ENCODE assay signal across 8 cellular contexts in the genomic region with DNA sequence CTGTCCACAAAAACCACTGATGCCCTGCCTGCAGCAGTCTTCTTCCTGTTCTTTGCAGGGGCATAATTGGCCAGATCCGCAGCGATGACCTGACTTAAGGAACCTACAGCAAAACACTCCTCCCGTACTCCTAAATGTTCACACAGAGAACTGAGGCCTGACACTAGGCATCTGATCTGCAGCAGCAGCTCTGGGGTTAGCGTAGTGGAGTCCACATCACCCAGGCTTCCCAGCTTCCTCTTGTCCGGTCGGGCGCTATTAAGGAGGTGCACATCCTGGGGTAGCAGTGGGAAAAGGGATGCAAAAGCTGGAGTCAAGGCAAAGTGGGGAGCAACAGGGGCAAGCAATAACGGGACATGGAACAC. TPM values are rescaled to one million over a fixed set of nuclear protein-coding genes. Genes with fewer than 3 reads are reported as not detected.
DNase-seq lines count a peak whose midpoint lies in the region; ATAC-seq and TF ChIP-seq lines count a peak whose summit lies in the region.

No MANE protein-coding gene starts in this region.

- no peak for TF ChIP-seq CTCF in epithelial cell of esophagus (IDR thresholded peaks at IDR 0.05; ENCODE audit: insufficient read depth, low read depth, low read length, missing control alignments)
- no peak for TF ChIP-seq CTCF in natural killer cell (IDR thresholded peaks at IDR 0.05)

- peaks cover 38 to 48% of the 10 kb centered on the region in 2 donors for H3K4me1 Mint-ChIP-seq in natural killer cell

- H2AFZ ChIP-seq in ACC112 (ENCODE audit: low read length, unreplicated experiment) = peak overlapping the region; percentile 99

- peak overlapping the region; percentile 97 for H3K4me3 Mint-ChIP-seq in natural killer cell

- intact Hi-C loops in natural killer cell (cut with micrococcal nuclease) = no loop called here

- no peaks in the 10 kb centered on the region for H3K9me3 Mint-ChIP-seq in natural killer cell

- peak; percentile 27 for DNase-seq in SKM-1 treated with dmso at 0.1 percent for 144 hours (lab: John Stamatoyannopoulos, UW; ENCODE audit: unreplicated experiment)
- peak; percentile 35 for DNase-seq in epithelial cell of esophagus (ENCODE audit: low read depth)
- no peak for DNase-seq in natural killer cell
- DNase-seq in NCI-H128 (lab: John Stamatoyannopoulos, UW; ENCODE audit: unreplicated experiment) = no peak
- no peak for DNase-seq in activated CD8-positive, alpha-beta memory T cell treated with anti-CD3 and anti-CD28 coated beads, Interleukin-2, amount 50 U/mL, for 4 hours

- no peak for TF ChIP-seq POLR2A in GM18505 (IDR thresholded peaks at IDR 0.05; ENCODE audit: borderline replicate concordance, extremely low read depth, insufficient read depth, insufficient read length)

- no peaks in the 10 kb centered on the region for H3K36me3 Mint-ChIP-seq in natural killer cell

- H3K27ac Mint-ChIP-seq in natural killer cell = peak overlapping the region; percentile 86 to 96

- no peaks in the 10 kb centered on the region for H3K36me3 ChIP-seq in ACC112 (ENCODE audit: insufficient read depth, low read length)

- no peaks in the 10 kb centered on the region for H3K27me3 ChIP-seq in ACC112 (ENCODE audit: insufficient read depth, low read length)

- ATAC-seq in GM18505 (IDR thresholded peaks at IDR 0.05; ENCODE audit: unreplicated experiment) (peak; percentile 2), HG03378 (IDR thresholded peaks at IDR 0.05; ENCODE audit: unreplicated experiment) (peak; percentile 10), natural killer cell (no peak)

- H3K4me3 ChIP-seq in ACC112 (ENCODE audit: low read depth, low read length) (peak overlapping the region; percentile 93), epithelial cell of esophagus (ENCODE audit: low read length) (peak overlapping the region; percentile 96)

- H3K27me3 Mint-ChIP-seq in natural killer cell (ENCODE audit: low read depth in 2 of 2) = peaks cover 19 to 26% of the 10 kb centered on the region in 2 donors

- H3K4me1 ChIP-seq in ACC112 (ENCODE audit: control insufficient read depth, insufficient read depth, low read length, unreplicated experiment) = peaks cover 23% of the 10 kb centered on the region

- H3K27ac ChIP-seq in ACC112 (ENCODE audit: low read depth, low read length) = peak overlapping the region; percentile 3; the same call in 1 of the 2 replicates

- H3K79me2 ChIP-seq in ACC112 (ENCODE audit: control insufficient read depth, insufficient read depth, low read length, unreplicated experiment) = peaks cover 40% of the 10 kb centered on the region

RNA-seq across cellular contexts. Expression of gene SCFD2, which starts 0.8 kb away (rescaled TPM):
- total RNA-seq in natural killer cell = 10 to 100 TPM; 26.4 to 29.4 (median 28.9) TPM

RNA-seq across cellular contexts. Expression of gene FIP1L1, which starts 12.3 kb away (rescaled TPM):
- 10 to 100 TPM; 76.2 to 94.0 (median 85.6) TPM for total RNA-seq in natural killer cell

Comparison
In these comparisons a context has a peak if more than half of its experiments do, and no peak if none do; other contexts are left out.
1. ATAC-seq: peak in GM18505 (single experiment) and HG03378 (single experiment); none in natural killer cell (0 of 3).
2. DNase-seq: peak in SKM-1 treated with dmso at 0.1 percent for 144 hours (single experiment) and epithelial cell of esophagus (single experiment); none in natural killer cell (single experiment), NCI-H128 (single experiment) and activated CD8-positive, alpha-beta memory T cell treated with anti-CD3 and anti-CD28 coated beads, Interleukin-2, amount 50 U/mL, for 4 hours (single experiment).